In genomic region chr3:172517859-172518466, GRCh38 we compare ENCODE assay signal across 10 cellular contexts. TPM values are rescaled to one million over a fixed set of nuclear protein-coding genes. Genes with fewer than 3 reads are reported as not detected.
DNase-seq lines count a peak whose midpoint lies in the region; ATAC-seq and TF ChIP-seq lines count a peak whose summit lies in the region.
"Had no signal": no experiment of that assay in that cellular context is flagged by ENCODE, and none has a peak within 500 bp of the region (broad histone marks: within the 10 kb centered on the region; RNA-seq: fewer than 3 reads in every experiment).

No MANE protein-coding gene starts in this region.

- H3K9me3 ChIP-seq in parathyroid adenoma (ENCODE audit: control insufficient read depth, low read length) (no peaks in the 10 kb centered on the region), A673 (ENCODE audit: low read depth, low read length, poor library complexity, severe bottlenecking) (no peaks in the 10 kb centered on the region)

- H3K4me1 ChIP-seq in parathyroid adenoma = peaks cover 51% of the 10 kb centered on the region
- no peaks in the 10 kb centered on the region for H3K4me1 ChIP-seq in A673 (ENCODE audit: insufficient read depth, low read length, poor library complexity, severe bottlenecking)

- no TSS peak for BruUV-seq in A673 (replicated peaks; lab: Mats Ljungman, UMichigan)

- POLR2A ChIA-PET in A673 (lab: Charles Lee; ENCODE audit: low non-redundant PET) = no interaction called here

- CTCF ChIA-PET in A673 (lab: Charles Lee) = no interaction called here

- H3K36me3 ChIP-seq in parathyroid adenoma (ENCODE audit: control insufficient read depth, insufficient read depth, low read length) = no peaks in the 10 kb centered on the region
- no peaks in the 10 kb centered on the region for H3K36me3 ChIP-seq in A673 (ENCODE audit: insufficient read depth, low read length, poor library complexity, severe bottlenecking)

- no peak overlapping the region for H2AFZ ChIP-seq in parathyroid adenoma

- peak overlapping the region; percentile 36 for H3K4me2 ChIP-seq in parathyroid adenoma (ENCODE audit: low read length)

- H3K27me3 ChIP-seq in parathyroid adenoma (ENCODE audit: control insufficient read depth, insufficient read depth, low read length) (no peaks in the 10 kb centered on the region), A673 (replicated peaks; ENCODE audit: insufficient read depth, low read depth, low read length, poor library complexity) (no peaks in the 10 kb centered on the region)

- peaks cover 24% of the 10 kb centered on the region for H3K79me2 ChIP-seq in parathyroid adenoma

- H3K27ac ChIP-seq in parathyroid adenoma (peak overlapping the region; percentile 97), A673 (ENCODE audit: low read depth, low read length, poor library complexity, severe bottlenecking) (no peak overlapping the region)

- peak; percentile 32 for DNase-seq in AG10803 (ENCODE audit: low read depth)
- DNase-seq in T-helper 22 cell (ENCODE audit: low read depth) = peak; percentile 51
- DNase-seq in activated naive CD8-positive, alpha-beta T cell treated with anti-CD3 and anti-CD28 coated beads, Interleukin-2, amount 50 U/mL, for 16 hours (ENCODE audit: low read depth, low spot score) = peak; percentile 15
- DNase-seq in A673 (ENCODE audit: low spot score) = no peak
- DNase-seq in T-helper 9 cell = no peak
- DNase-seq: NCI-H2029, right cardiac atrium had no signal

- no peak overlapping the region for H3K9ac ChIP-seq in parathyroid adenoma

- intact Hi-C loops in A673 (cut with micrococcal nuclease; ENCODE audit: unreplicated experiment) = no loop called here

- H3K4me3 ChIP-seq in AG10803 (ENCODE audit: low read length) (no peak overlapping the region), parathyroid adenoma (ENCODE audit: low read depth, low read length) (no peak overlapping the region), A673 (ENCODE audit: low read depth, low read length, poor library complexity, severe bottlenecking) (no peak overlapping the region)

- no peak for ATAC-seq in GM21786 (IDR thresholded peaks at IDR 0.05; ENCODE audit: unreplicated experiment)
- ATAC-seq in HG03439 (IDR thresholded peaks at IDR 0.05; ENCODE audit: unreplicated experiment) = no peak
- ATAC-seq: right cardiac atrium had no signal

- TF ChIP-seq CTCF in AG10803 (conservative IDR thresholded peaks at IDR 0.05; ENCODE audit: low read length) (no peak), parathyroid adenoma (IDR thresholded peaks at IDR 0.05) (no peak), A673 (conservative IDR thresholded peaks at IDR 0.05; ENCODE audit: low read depth, low read length) (no peak)

RNA-seq across cellular contexts. Expression of gene TNFSF10, which starts 5.3 kb away (rescaled TPM):
- not detected in 2 replicates for total RNA-seq in A673 (2021)

Comparison
In these comparisons a context has a peak if more than half of its experiments do, and no peak if none do; other contexts are left out.
1. DNase-seq: peak in AG10803 (single experiment), T-helper 22 cell (single experiment) and activated naive CD8-positive, alpha-beta T cell treated with anti-CD3 and anti-CD28 coated beads, Interleukin-2, amount 50 U/mL, for 16 hours (single experiment); none in A673 (single experiment) and T-helper 9 cell (single experiment).